1 cellular context compared by ENCODE assay signal in the genomic region with DNA sequence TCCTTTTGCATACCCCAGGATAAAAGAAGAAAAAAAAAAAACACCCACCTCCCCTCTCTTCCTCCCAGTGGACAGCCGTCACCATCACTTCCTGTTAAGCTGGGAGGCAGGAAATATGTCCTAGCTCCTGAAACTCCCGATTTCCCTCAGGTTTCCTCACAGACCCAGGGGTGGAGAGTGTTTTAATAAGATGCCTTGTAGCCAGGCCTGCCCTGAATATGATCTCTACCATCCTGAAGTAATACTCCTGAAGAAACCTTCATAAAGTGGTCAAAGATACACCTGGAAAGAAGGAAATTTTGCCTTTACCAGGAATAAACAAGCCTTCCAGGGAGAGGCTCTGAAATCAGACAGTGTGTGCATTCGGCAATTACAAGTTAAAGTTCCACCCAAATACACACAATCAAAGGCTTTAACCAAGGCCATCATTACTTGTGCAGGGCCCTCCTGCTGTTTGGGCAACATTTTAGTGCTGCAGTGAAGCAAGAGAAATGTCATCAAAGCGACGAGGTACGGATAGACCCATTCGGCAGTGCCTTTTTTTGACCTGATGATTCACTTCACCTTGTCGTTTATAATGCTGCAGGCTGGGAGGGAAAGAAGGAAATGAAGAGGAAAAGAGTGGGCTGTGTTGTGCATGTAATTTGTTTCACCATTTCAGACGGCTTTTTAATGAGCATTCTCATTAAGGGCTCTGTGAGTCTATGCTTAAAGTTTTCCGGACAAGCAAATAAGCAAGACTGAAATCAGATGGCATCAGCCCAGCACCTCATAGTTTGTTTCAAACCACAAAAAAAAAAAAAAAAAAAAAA.
A peak's percentile ranks its signal among the peaks of the same experiment; 100 is the strongest.
TF ChIP-seq lines count a peak whose summit lies in the region.

No MANE protein-coding gene starts in this region.

TF ChIP-seq in HepG2, 621 proteins besides CTCF, POLR2A, EP300 and RAD21 (continued from another document and continues in another):
- TF ChIP-seq, protein P1, sequence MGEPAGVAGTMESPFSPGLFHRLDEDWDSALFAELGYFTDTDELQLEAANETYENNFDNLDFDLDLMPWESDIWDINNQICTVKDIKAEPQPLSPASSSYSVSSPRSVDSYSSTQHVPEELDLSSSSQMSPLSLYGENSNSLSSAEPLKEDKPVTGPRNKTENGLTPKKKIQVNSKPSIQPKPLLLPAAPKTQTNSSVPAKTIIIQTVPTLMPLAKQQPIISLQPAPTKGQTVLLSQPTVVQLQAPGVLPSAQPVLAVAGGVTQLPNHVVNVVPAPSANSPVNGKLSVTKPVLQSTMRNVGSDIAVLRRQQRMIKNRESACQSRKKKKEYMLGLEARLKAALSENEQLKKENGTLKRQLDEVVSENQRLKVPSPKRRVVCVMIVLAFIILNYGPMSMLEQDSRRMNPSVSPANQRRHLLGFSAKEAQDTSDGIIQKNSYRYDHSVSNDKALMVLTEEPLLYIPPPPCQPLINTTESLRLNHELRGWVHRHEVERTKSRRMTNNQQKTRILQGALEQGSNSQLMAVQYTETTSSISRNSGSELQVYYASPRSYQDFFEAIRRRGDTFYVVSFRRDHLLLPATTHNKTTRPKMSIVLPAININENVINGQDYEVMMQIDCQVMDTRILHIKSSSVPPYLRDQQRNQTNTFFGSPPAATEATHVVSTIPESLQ (CRISPR knock-in tag; conservative IDR thresholded peaks at IDR 0.05), result no peak; the same call in 1 of the 2 replicates
- TF ChIP-seq, protein P2, sequence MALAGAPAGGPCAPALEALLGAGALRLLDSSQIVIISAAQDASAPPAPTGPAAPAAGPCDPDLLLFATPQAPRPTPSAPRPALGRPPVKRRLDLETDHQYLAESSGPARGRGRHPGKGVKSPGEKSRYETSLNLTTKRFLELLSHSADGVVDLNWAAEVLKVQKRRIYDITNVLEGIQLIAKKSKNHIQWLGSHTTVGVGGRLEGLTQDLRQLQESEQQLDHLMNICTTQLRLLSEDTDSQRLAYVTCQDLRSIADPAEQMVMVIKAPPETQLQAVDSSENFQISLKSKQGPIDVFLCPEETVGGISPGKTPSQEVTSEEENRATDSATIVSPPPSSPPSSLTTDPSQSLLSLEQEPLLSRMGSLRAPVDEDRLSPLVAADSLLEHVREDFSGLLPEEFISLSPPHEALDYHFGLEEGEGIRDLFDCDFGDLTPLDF (CRISPR knock-in tag; IDR thresholded peaks at IDR 0.05), result no peak
- TF ChIP-seq, protein P3, sequence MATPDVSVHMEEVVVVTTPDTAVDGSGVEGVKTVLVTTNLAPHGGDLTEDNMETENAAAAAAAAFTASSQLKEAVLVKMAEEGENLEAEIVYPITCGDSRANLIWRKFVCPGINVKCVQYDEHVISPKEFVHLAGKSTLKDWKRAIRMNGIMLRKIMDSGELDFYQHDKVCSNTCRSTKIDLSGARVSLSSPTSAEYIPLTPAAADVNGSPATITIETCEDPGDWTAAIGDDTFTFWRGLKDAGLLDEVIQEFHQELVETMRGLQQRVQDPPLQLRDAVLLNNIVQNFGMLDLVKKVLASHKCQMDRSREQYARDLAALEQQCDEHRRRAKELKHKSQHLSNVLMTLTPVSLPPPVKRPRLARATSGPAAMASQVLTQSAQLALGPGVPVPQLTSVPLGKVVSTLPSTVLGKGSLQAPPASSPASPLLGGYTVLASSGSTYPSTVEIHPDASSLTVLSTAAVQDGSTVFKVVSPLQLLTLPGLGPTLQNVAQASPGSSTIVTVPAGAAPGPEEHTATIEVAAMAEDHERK (CRISPR knock-in tag; IDR thresholded peaks at IDR 0.05; ENCODE audit: low read depth), result no peak
- peak; percentile 67; the same call in 1 of the 2 replicates for TF ChIP-seq ZNF335 (CRISPR knock-in tag; IDR thresholded peaks at IDR 0.05)
- TF ChIP-seq SOX5 (CRISPR knock-in tag; IDR thresholded peaks at IDR 0.05; ENCODE audit: borderline replicate concordance), result peak; percentile 67; the same call in 1 of the 2 replicates
- TF ChIP-seq, protein P4, sequence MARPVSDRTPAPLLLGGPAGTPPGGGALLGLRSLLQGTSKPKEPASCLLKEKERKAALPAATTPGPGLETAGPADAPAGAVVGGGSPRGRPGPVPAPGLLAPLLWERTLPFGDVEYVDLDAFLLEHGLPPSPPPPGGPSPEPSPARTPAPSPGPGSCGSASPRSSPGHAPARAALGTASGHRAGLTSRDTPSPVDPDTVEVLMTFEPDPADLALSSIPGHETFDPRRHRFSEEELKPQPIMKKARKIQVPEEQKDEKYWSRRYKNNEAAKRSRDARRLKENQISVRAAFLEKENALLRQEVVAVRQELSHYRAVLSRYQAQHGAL (CRISPR knock-in tag; IDR thresholded peaks at IDR 0.05; ENCODE audit: not compliant biosample characterization), result no peak
- TF ChIP-seq CBX1 (IDR thresholded peaks at IDR 0.05; ENCODE audit: low read depth), result no peak
- TF ChIP-seq MIXL1 (CRISPR knock-in tag; IDR thresholded peaks at IDR 0.05), result peak; percentile 88
- no peak for TF ChIP-seq TSC22D2 (CRISPR knock-in tag; IDR thresholded peaks at IDR 0.05; ENCODE audit: borderline replicate concordance)
- TF ChIP-seq PPARG (CRISPR knock-in tag; conservative IDR thresholded peaks at IDR 0.05), result peak; percentile 48
- peak; percentile 74 for TF ChIP-seq HNF4A (CRISPR knock-in tag; IDR thresholded peaks at IDR 0.05)
- TF ChIP-seq, protein P5, sequence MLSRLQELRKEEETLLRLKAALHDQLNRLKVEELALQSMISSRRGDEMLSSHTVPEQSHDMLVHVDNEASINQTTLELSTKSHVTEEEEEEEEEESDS (CRISPR knock-in tag; IDR thresholded peaks at IDR 0.05; ENCODE audit: borderline replicate concordance), result no peak
- peak; percentile 85; the same call in 1 of the 2 replicates for TF ChIP-seq DPF2 (CRISPR knock-in tag; IDR thresholded peaks at IDR 0.05; ENCODE audit: borderline replicate concordance, low read depth)
- TF ChIP-seq, protein P6, sequence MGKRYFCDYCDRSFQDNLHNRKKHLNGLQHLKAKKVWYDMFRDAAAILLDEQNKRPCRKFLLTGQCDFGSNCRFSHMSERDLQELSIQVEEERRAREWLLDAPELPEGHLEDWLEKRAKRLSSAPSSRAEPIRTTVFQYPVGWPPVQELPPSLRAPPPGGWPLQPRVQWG (CRISPR knock-in tag; IDR thresholded peaks at IDR 0.05; ENCODE audit: borderline replicate concordance, low read depth), result no peak
- TF ChIP-seq ZNF598 (CRISPR knock-in tag; IDR thresholded peaks at IDR 0.05; ENCODE audit: borderline replicate concordance), result no peak
- TF ChIP-seq ZNF337 (CRISPR knock-in tag; IDR thresholded peaks at IDR 0.05; ENCODE audit: borderline replicate concordance, low read depth), result no peak
- no peak for TF ChIP-seq ZNF382 (CRISPR knock-in tag; IDR thresholded peaks at IDR 0.05; ENCODE audit: borderline replicate concordance)
- no peak for TF ChIP-seq ZNF451 (CRISPR knock-in tag; IDR thresholded peaks at IDR 0.05)
- TF ChIP-seq HMG20B (CRISPR knock-in tag; conservative IDR thresholded peaks at IDR 0.05), result peak; percentile 75; the same call in 1 of the 2 replicates
- TF ChIP-seq RARG (CRISPR knock-in tag; IDR thresholded peaks at IDR 0.05; ENCODE audit: low read depth), result no peak
- TF ChIP-seq, protein P7, sequence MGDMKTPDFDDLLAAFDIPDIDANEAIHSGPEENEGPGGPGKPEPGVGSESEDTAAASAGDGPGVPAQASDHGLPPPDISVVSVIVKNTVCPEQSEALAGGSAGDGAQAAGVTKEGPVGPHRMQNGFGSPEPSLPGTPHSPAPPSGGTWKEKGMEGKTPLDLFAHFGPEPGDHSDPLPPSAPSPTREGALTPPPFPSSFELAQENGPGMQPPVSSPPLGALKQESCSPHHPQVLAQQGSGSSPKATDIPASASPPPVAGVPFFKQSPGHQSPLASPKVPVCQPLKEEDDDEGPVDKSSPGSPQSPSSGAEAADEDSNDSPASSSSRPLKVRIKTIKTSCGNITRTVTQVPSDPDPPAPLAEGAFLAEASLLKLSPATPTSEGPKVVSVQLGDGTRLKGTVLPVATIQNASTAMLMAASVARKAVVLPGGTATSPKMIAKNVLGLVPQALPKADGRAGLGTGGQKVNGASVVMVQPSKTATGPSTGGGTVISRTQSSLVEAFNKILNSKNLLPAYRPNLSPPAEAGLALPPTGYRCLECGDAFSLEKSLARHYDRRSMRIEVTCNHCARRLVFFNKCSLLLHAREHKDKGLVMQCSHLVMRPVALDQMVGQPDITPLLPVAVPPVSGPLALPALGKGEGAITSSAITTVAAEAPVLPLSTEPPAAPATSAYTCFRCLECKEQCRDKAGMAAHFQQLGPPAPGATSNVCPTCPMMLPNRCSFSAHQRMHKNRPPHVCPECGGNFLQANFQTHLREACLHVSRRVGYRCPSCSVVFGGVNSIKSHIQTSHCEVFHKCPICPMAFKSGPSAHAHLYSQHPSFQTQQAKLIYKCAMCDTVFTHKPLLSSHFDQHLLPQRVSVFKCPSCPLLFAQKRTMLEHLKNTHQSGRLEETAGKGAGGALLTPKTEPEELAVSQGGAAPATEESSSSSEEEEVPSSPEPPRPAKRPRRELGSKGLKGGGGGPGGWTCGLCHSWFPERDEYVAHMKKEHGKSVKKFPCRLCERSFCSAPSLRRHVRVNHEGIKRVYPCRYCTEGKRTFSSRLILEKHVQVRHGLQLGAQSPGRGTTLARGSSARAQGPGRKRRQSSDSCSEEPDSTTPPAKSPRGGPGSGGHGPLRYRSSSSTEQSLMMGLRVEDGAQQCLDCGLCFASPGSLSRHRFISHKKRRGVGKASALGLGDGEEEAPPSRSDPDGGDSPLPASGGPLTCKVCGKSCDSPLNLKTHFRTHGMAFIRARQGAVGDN (CRISPR knock-in tag; IDR thresholded peaks at IDR 0.05), result no peak
- no peak; the same call in 1 of the 2 replicates for TF ChIP-seq ZNF703 (CRISPR knock-in tag; IDR thresholded peaks at IDR 0.05; ENCODE audit: borderline replicate concordance)
- no peak for TF ChIP-seq CHD2 (IDR thresholded peaks at IDR 0.05; ENCODE audit: low read depth, low read length)
- TF ChIP-seq NR2F1 (CRISPR knock-in tag; IDR thresholded peaks at IDR 0.05), result no peak
- no peak for TF ChIP-seq ZSCAN29 (CRISPR knock-in tag; conservative IDR thresholded peaks at IDR 0.05)
- TF ChIP-seq, protein P8, sequence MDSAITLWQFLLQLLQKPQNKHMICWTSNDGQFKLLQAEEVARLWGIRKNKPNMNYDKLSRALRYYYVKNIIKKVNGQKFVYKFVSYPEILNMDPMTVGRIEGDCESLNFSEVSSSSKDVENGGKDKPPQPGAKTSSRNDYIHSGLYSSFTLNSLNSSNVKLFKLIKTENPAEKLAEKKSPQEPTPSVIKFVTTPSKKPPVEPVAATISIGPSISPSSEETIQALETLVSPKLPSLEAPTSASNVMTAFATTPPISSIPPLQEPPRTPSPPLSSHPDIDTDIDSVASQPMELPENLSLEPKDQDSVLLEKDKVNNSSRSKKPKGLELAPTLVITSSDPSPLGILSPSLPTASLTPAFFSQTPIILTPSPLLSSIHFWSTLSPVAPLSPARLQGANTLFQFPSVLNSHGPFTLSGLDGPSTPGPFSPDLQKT (CRISPR knock-in tag; IDR thresholded peaks at IDR 0.05; ENCODE audit: borderline replicate concordance), result no peak
- TF ChIP-seq ZFP82 (CRISPR knock-in tag; IDR thresholded peaks at IDR 0.05; ENCODE audit: borderline replicate concordance), result no peak
- TF ChIP-seq JDP2 (CRISPR knock-in tag; IDR thresholded peaks at IDR 0.05; ENCODE audit: borderline replicate concordance), result no peak
- TF ChIP-seq, protein P9, sequence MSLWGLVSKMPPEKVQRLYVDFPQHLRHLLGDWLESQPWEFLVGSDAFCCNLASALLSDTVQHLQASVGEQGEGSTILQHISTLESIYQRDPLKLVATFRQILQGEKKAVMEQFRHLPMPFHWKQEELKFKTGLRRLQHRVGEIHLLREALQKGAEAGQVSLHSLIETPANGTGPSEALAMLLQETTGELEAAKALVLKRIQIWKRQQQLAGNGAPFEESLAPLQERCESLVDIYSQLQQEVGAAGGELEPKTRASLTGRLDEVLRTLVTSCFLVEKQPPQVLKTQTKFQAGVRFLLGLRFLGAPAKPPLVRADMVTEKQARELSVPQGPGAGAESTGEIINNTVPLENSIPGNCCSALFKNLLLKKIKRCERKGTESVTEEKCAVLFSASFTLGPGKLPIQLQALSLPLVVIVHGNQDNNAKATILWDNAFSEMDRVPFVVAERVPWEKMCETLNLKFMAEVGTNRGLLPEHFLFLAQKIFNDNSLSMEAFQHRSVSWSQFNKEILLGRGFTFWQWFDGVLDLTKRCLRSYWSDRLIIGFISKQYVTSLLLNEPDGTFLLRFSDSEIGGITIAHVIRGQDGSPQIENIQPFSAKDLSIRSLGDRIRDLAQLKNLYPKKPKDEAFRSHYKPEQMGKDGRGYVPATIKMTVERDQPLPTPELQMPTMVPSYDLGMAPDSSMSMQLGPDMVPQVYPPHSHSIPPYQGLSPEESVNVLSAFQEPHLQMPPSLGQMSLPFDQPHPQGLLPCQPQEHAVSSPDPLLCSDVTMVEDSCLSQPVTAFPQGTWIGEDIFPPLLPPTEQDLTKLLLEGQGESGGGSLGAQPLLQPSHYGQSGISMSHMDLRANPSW (CRISPR knock-in tag; IDR thresholded peaks at IDR 0.05; ENCODE audit: borderline replicate concordance), result no peak; the same call in 1 of the 2 replicates
- no peak for TF ChIP-seq MATR3 (CRISPR knock-in tag; IDR thresholded peaks at IDR 0.05)
- TF ChIP-seq ZNF264 (CRISPR knock-in tag; IDR thresholded peaks at IDR 0.05), result no peak
- no peak for TF ChIP-seq ZNF879 (CRISPR knock-in tag; IDR thresholded peaks at IDR 0.05)
- TF ChIP-seq SKI (IDR thresholded peaks at IDR 0.05; ENCODE audit: partially characterized antibody), result peak; percentile 53
- no peak for TF ChIP-seq FIP1L1 (IDR thresholded peaks at IDR 0.05; ENCODE audit: borderline replicate concordance, insufficient read depth, low read depth, low read length)
- no peak for TF ChIP-seq ZNF333 (CRISPR knock-in tag; IDR thresholded peaks at IDR 0.05; ENCODE audit: borderline replicate concordance)
- TF ChIP-seq KLF16 (CRISPR knock-in tag; IDR thresholded peaks at IDR 0.05), result no peak
- TF ChIP-seq, protein P10, sequence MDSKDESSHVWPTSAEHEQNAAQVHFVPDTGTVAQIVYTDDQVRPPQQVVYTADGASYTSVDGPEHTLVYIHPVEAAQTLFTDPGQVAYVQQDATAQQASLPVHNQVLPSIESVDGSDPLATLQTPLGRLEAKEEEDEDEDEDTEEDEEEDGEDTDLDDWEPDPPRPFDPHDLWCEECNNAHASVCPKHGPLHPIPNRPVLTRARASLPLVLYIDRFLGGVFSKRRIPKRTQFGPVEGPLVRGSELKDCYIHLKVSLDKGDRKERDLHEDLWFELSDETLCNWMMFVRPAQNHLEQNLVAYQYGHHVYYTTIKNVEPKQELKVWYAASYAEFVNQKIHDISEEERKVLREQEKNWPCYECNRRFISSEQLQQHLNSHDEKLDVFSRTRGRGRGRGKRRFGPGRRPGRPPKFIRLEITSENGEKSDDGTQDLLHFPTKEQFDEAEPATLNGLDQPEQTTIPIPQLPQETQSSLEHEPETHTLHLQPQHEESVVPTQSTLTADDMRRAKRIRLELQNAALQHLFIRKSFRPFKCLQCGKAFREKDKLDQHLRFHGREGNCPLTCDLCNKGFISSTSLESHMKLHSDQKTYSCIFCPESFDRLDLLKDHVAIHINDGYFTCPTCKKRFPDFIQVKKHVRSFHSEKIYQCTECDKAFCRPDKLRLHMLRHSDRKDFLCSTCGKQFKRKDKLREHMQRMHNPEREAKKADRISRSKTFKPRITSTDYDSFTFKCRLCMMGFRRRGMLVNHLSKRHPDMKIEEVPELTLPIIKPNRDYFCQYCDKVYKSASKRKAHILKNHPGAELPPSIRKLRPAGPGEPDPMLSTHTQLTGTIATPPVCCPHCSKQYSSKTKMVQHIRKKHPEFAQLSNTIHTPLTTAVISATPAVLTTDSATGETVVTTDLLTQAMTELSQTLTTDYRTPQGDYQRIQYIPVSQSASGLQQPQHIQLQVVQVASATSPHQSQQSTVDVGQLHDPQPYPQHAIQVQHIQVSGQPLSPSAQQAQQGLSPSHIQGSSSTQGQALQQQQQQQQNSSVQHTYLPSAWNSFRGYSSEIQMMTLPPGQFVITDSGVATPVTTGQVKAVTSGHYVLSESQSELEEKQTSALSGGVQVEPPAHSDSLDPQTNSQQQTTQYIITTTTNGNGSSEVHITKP (CRISPR knock-in tag; IDR thresholded peaks at IDR 0.05; ENCODE audit: low read depth), result 0 out of 2 replicates have a peak, but pooled peaks have one; percentile 51
- no peak for TF ChIP-seq ESRRA (CRISPR knock-in tag; IDR thresholded peaks at IDR 0.05; ENCODE audit: low read depth)
